Comparison of ENCODE assay signal across 1 cellular context in the genomic region with DNA sequence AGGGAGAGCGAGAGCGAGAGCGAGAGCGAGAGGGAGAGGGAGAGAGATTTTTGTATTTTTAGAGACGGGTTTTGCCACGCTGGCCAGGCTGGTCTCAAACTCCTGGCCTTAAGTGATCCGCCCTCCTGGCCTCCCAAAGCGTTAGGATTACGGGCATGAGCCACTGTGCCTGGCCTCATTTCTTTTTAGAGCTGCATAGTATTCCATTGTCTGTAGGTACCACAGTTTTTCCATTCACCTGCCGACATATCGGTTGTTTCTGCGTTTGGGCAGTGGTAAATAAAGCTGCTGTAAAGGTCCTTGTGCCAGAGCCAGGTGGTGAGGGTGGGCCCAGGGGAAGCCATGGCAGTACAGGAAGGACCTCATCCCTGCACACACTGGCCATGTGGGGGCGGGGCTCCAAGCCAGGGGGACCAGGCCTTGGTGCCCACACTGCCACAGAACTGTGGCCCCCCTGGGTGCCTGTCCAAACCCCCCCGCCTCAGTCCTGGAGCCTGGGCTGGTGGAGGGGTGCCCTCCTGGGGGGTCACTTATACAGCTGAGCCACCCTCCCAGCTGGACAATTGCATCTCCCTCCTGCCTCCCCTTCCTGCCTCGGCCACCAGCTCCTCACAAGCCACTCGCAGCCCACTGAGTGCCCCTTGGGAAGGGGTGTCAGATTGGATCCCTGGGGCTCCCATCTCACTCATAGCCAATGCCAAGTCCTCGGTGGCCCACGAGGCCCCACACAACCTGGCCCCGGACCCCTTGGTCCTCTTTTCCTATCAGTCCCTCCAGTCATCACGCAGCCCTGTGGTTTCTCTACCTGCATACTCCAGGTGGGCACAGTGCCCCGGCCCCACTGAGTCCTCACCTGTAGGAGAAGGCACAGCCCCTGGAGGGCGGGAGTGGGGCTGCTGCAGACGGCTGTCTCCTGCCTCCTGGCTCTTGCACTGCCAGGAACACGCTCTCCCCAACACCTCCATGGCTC.
TF ChIP-seq lines count a peak whose summit lies in the region.

No MANE protein-coding gene starts in this region.

TF ChIP-seq in IMR-90, 13 proteins besides CTCF, POLR2A, EP300 and RAD21:
- no peak for TF ChIP-seq FOS (IDR thresholded peaks at IDR 0.05; ENCODE audit: low read depth, low read length)
- TF ChIP-seq CHD1 (IDR thresholded peaks at IDR 0.05; ENCODE audit: low read depth, low read length), result no peak
- TF ChIP-seq BHLHE40 (IDR thresholded peaks at IDR 0.05; ENCODE audit: low read depth, low read length), result no peak
- no peak for TF ChIP-seq SMC3 (IDR thresholded peaks at IDR 0.05; ENCODE audit: low read depth, low read length)
- no peak for TF ChIP-seq RFX5 (IDR thresholded peaks at IDR 0.05; ENCODE audit: low read depth, low read length)
- TF ChIP-seq, protein P1, sequence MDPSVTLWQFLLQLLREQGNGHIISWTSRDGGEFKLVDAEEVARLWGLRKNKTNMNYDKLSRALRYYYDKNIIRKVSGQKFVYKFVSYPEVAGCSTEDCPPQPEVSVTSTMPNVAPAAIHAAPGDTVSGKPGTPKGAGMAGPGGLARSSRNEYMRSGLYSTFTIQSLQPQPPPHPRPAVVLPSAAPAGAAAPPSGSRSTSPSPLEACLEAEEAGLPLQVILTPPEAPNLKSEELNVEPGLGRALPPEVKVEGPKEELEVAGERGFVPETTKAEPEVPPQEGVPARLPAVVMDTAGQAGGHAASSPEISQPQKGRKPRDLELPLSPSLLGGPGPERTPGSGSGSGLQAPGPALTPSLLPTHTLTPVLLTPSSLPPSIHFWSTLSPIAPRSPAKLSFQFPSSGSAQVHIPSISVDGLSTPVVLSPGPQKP (IDR thresholded peaks at IDR 0.05; ENCODE audit: borderline replicate concordance, low read depth, low read length), result no peak
- TF ChIP-seq MAZ (IDR thresholded peaks at IDR 0.05; ENCODE audit: borderline replicate concordance, low read depth, low read length), result no peak
- no peak for TF ChIP-seq RCOR1 (IDR thresholded peaks at IDR 0.05; ENCODE audit: insufficient replicate concordance, low read length)
- TF ChIP-seq CEBPB (IDR thresholded peaks at IDR 0.05; ENCODE audit: low read depth, low read length), result no peak
